Comparison of ENCODE assay signal across 26 cellular contexts in the genomic region with DNA sequence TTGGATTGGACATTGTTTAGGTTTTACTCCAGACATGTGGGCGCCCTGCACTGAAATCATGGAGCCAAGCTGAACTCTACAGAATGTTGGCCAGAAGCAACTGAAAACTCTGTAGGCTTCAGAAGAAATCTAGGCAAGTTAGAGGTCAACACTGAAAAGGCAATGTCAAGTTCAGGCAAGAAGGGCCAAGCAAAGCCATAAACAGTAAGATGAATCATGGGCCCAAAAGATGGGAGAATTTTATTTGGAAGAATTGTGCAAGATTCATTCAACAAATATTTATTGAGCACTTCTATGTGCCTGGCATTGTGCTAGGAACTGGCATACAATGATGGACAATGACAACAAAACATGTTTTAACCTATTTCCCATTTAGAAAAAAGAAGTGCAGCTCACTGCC. TPM values are rescaled to one million over a fixed set of nuclear protein-coding genes. Genes with fewer than 3 reads are reported as not detected.
"Had no signal": no experiment of that assay in that cellular context is flagged by ENCODE, and none has a peak within 500 bp of the region (broad histone marks: within the 10 kb centered on the region; RNA-seq: fewer than 3 reads in every experiment).

No MANE protein-coding gene starts in this region.

- H3K4me2 ChIP-seq: hepatocyte had no signal

- H3K9me3 Mint-ChIP-seq: activated naive CD4-positive, alpha-beta T cell treated with anti-CD3 and anti-CD28 coated beads, Interleukin-2, amount 50 U/mL, for 72 hours; immature natural killer cell; natural killer cell treated with Interleukin-12 subunit alpha and Interleukin-12 subunit beta and Interleukin-15 and Interleukin-18, amount 100 ng/mL, for 72 hours had no signal

- H3K27ac Mint-ChIP-seq: immature natural killer cell; natural killer cell treated with Interleukin-12 subunit alpha and Interleukin-12 subunit beta and Interleukin-15 and Interleukin-18, amount 100 ng/mL, for 72 hours; progenitor cell of endocrine pancreas had no signal

- DNase-seq: activated CD4-positive, alpha-beta T cell treated with anti-CD3 and anti-CD28 coated beads for 1 hour; activated CD4-positive, alpha-beta T cell treated with anti-CD3 and anti-CD28 coated beads, Interleukin-2, amount 50 U/mL, for 4 hours; amniotic stem cell; erythroblast; glutamatergic neuron; immature natural killer cell; kidney glomerular epithelial cell; left lung; retina; sigmoid colon; stimulated activated CD4-positive, alpha-beta T cell treated with anti-CD3 and anti-CD28 coated beads, Interleukin-2, amount 100 ng/mL, for 48 hours; stimulated activated naive CD4-positive, alpha-beta T cell; substantia nigra; T-helper 1 cell; T-helper 9 cell; thyroid gland had no signal

- H2AFZ ChIP-seq: hepatocyte had no signal

- H3K4me1 Mint-ChIP-seq: immature natural killer cell had no signal

- H3K27ac ChIP-seq: cardiac muscle cell, hepatocyte, left lung, sigmoid colon, thyroid gland had no signal

- H3K79me2 ChIP-seq: hepatocyte had no signal

- H3K36me3 ChIP-seq: cardiac muscle cell, left lung, sigmoid colon, thyroid gland had no signal

- H3K4me3 Mint-ChIP-seq: immature natural killer cell; natural killer cell treated with Interleukin-12 subunit alpha and Interleukin-12 subunit beta and Interleukin-15 and Interleukin-18, amount 100 ng/mL, for 72 hours had no signal

- H3K36me3 Mint-ChIP-seq: activated naive CD4-positive, alpha-beta T cell treated with anti-CD3 and anti-CD28 coated beads, Interleukin-2, amount 50 U/mL, for 72 hours; immature natural killer cell; natural killer cell treated with Interleukin-12 subunit alpha and Interleukin-12 subunit beta and Interleukin-15 and Interleukin-18, amount 100 ng/mL, for 72 hours had no signal

- H3K4me1 ChIP-seq: left lung, sigmoid colon, thyroid gland had no signal

- ATAC-seq: activated naive CD4-positive, alpha-beta T cell treated with anti-CD3 and anti-CD28 coated beads, Interleukin-2, amount 50 U/mL, for 72 hours; left lung; natural killer cell treated with Interleukin-12 subunit alpha and Interleukin-12 subunit beta and Interleukin-15 and Interleukin-18, amount 100 ng/mL, for 72 hours had no signal

- H3K9me3 ChIP-seq: left lung, sigmoid colon, thyroid gland had no signal

- H3K4me3 ChIP-seq: cardiac muscle cell, hepatocyte, left lung, sigmoid colon, thyroid gland had no signal

- H3K27me3 ChIP-seq: cardiac muscle cell, hepatocyte, left lung, sigmoid colon, thyroid gland had no signal

RNA-seq across cellular contexts. Expression of gene HOATZ, which starts 10.9 kb away (rescaled TPM):
- total RNA-seq: activated naive CD4-positive, alpha-beta T cell treated with anti-CD3 and anti-CD28 coated beads, Interleukin-2, amount 50 U/mL, for 72 hours; cardiac muscle cell; chondrocyte; frontal cortex; hepatocyte; lung microvascular endothelial cell; natural killer cell treated with Interleukin-12 subunit alpha and Interleukin-12 subunit beta and Interleukin-15 and Interleukin-18, amount 100 ng/mL, for 72 hours; osteocyte; progenitor cell of endocrine pancreas; sigmoid colon; thyroid gland; ureter had no signal
- polyA plus RNA-seq: cardiac muscle cell, hepatocyte, immature natural killer cell, sigmoid colon had no signal

RNA-seq across cellular contexts. Expression of gene BTG4, which starts 13.3 kb away (rescaled TPM):
- total RNA-seq: cardiac muscle cell; chondrocyte; frontal cortex; hepatocyte; left lung; lung microvascular endothelial cell; natural killer cell treated with Interleukin-12 subunit alpha and Interleukin-12 subunit beta and Interleukin-15 and Interleukin-18, amount 100 ng/mL, for 72 hours; osteocyte; progenitor cell of endocrine pancreas; sigmoid colon; thyroid gland; ureter had no signal
- polyA plus RNA-seq: cardiac muscle cell, hepatocyte, immature natural killer cell, sigmoid colon had no signal
